In genomic region chr12:56219840-56220239, GRCh38 we compare ENCODE assay signal across 13 cellular contexts. TPM values are rescaled to one million over a fixed set of nuclear protein-coding genes. Genes with fewer than 3 reads are reported as not detected.
DNase-seq lines count a peak whose midpoint lies in the region; ATAC-seq, FAIRE-seq and TF ChIP-seq lines count a peak whose summit lies in the region.
"Had no signal": no experiment of that assay in that cellular context is flagged by ENCODE, and none has a peak within 500 bp of the region (broad histone marks: within the 10 kb centered on the region; RNA-seq: fewer than 3 reads in every experiment).

No MANE protein-coding gene starts in this region.

- peak overlapping the region; percentile 98 for H3K27ac ChIP-seq in smooth muscle cell (ENCODE audit: low read depth)

- TF ChIP-seq CTCF in LNCaP clone FGC (IDR thresholded peaks at IDR 0.05; ENCODE audit: control insufficient read depth, extremely low read depth, insufficient read depth) (no peak), fibroblast of the aortic adventitia (IDR thresholded peaks at IDR 0.05; ENCODE audit: insufficient read depth, low read length) (no peak), smooth muscle cell (IDR thresholded peaks at IDR 0.05; ENCODE audit: borderline replicate concordance, insufficient read depth, poor library complexity, severe bottlenecking) (no peak)

- FAIRE-seq in HTR-8/SVneo (lab: Jason Lieb, UNC) = no peak
- FAIRE-seq: endometrium had no signal

- H3K4me2 ChIP-seq in smooth muscle cell = peak overlapping the region; percentile 87

- no peaks in the 10 kb centered on the region for H3K27me3 Mint-ChIP-seq in activated CD4-positive, alpha-beta T cell treated with anti-CD3 and anti-CD28 coated beads, Interleukin-2, amount 10 ng/mL, durations not matched to agents 24 days and 14 days
- no peaks in the 10 kb centered on the region for H3K27me3 Mint-ChIP-seq in activated CD4-positive, alpha-beta T cell treated with anti-CD3 and anti-CD28 coated beads for 36 hours

- no peak overlapping the region for H3K9ac ChIP-seq in smooth muscle cell (ENCODE audit: low read depth)

- H4K20me1 ChIP-seq in smooth muscle cell (ENCODE audit: low read depth) = peaks cover 11% of the 10 kb centered on the region

- no peaks in the 10 kb centered on the region for H3K36me3 ChIP-seq in smooth muscle cell (ENCODE audit: low read depth)

- peak overlapping the region; percentile 35 for H3K4me3 Mint-ChIP-seq in activated CD4-positive, alpha-beta T cell treated with anti-CD3 and anti-CD28 coated beads, Interleukin-2, amount 10 ng/mL, durations not matched to agents 24 days and 14 days
- H3K4me3 Mint-ChIP-seq in activated CD4-positive, alpha-beta T cell treated with anti-CD3 and anti-CD28 coated beads for 36 hours = no peak overlapping the region

- H3K4me1 ChIP-seq in smooth muscle cell (ENCODE audit: low read depth) = peaks cover 16% of the 10 kb centered on the region

- WGBS in smooth muscle cell (ENCODE audit: low lambda C conversion rate) = 98% methylated on average over 9 of the region's 9 CpGs

- H3K9me3 ChIP-seq in smooth muscle cell (replicated peaks; ENCODE audit: low read depth) = no peaks in the 10 kb centered on the region

- peak overlapping the region; percentile 71 for H3K4me3 ChIP-seq in LNCaP clone FGC (ENCODE audit: low read depth, low read length)
- H3K4me3 ChIP-seq in fibroblast of the aortic adventitia (ENCODE audit: low read depth, low read length) = peak overlapping the region; percentile 47
- H3K4me3 ChIP-seq in smooth muscle cell = no peak overlapping the region

- H3K27ac Mint-ChIP-seq in activated CD4-positive, alpha-beta T cell treated with anti-CD3 and anti-CD28 coated beads, Interleukin-2, amount 10 ng/mL, durations not matched to agents 24 days and 14 days = no peak overlapping the region
- no peak overlapping the region for H3K27ac Mint-ChIP-seq in activated CD4-positive, alpha-beta T cell treated with anti-CD3 and anti-CD28 coated beads for 36 hours

- POLR2A ChIA-PET in activated CD4-positive, alpha-beta T cell treated with anti-CD3 and anti-CD28 coated beads for 36 hours (lab: Charles Lee) = interaction anchor here (0.6 kb wide), 1 partner anchor 16 kb away, joined by 3 read pairs; no protein-coding TSS in a partner anchor

- H3K36me3 Mint-ChIP-seq in activated CD4-positive, alpha-beta T cell treated with anti-CD3 and anti-CD28 coated beads, Interleukin-2, amount 10 ng/mL, durations not matched to agents 24 days and 14 days (ENCODE audit: low read depth) = peaks cover 14% of the 10 kb centered on the region
- H3K36me3 Mint-ChIP-seq in activated CD4-positive, alpha-beta T cell treated with anti-CD3 and anti-CD28 coated beads for 36 hours (ENCODE audit: low read depth) = peaks cover 8% of the 10 kb centered on the region

- DNase-seq in activated CD4-positive, alpha-beta T cell treated with anti-CD3 and anti-CD28 coated beads, Interleukin-2, amount 10 ng/mL, durations not matched to agents 24 days and 14 days = no peak
- DNase-seq in activated CD4-positive, alpha-beta T cell treated with anti-CD3 and anti-CD28 coated beads for 36 hours = no peak
- DNase-seq in LNCaP clone FGC (ENCODE audit: low read depth) = no peak
- DNase-seq in fibroblast of the aortic adventitia (ENCODE audit: low read depth) = no peak
- no peak for DNase-seq in smooth muscle cell (lab: John Stamatoyannopoulos, UW; ENCODE audit: unreplicated experiment)
- DNase-seq in SIG-M5 treated with dmso at 0.1 percent for 504 hours (lab: John Stamatoyannopoulos, UW; ENCODE audit: unreplicated experiment) = no peak
- no peak for DNase-seq in HTR-8/SVneo (ENCODE audit: insufficient read length, low spot score)
- DNase-seq: islet precursor cell, NCI-H1694 had no signal

- H3K27me3 ChIP-seq in smooth muscle cell (ENCODE audit: low read depth) = no peaks in the 10 kb centered on the region

- peaks cover 15% of the 10 kb centered on the region for H3F3A ChIP-seq in smooth muscle cell (ENCODE audit: low read depth)

- H3K4me1 Mint-ChIP-seq in activated CD4-positive, alpha-beta T cell treated with anti-CD3 and anti-CD28 coated beads, Interleukin-2, amount 10 ng/mL, durations not matched to agents 24 days and 14 days = peaks cover 29% of the 10 kb centered on the region
- H3K4me1 Mint-ChIP-seq in activated CD4-positive, alpha-beta T cell treated with anti-CD3 and anti-CD28 coated beads for 36 hours = peaks cover 29% of the 10 kb centered on the region

- no peaks in the 10 kb centered on the region for H3K9me3 Mint-ChIP-seq in activated CD4-positive, alpha-beta T cell treated with anti-CD3 and anti-CD28 coated beads, Interleukin-2, amount 10 ng/mL, durations not matched to agents 24 days and 14 days
- no peaks in the 10 kb centered on the region for H3K9me3 Mint-ChIP-seq in activated CD4-positive, alpha-beta T cell treated with anti-CD3 and anti-CD28 coated beads for 36 hours (ENCODE audit: low read depth)
- H3K9me3 Mint-ChIP-seq: activated naive CD4-positive, alpha-beta T cell treated with anti-CD3 and anti-CD28 coated beads, Interleukin-2, amount 50 U/mL, for 72 hours had no signal

- no peak overlapping the region for H2AFZ ChIP-seq in smooth muscle cell (ENCODE audit: low read depth)

- ATAC-seq in activated CD4-positive, alpha-beta T cell treated with anti-CD3 and anti-CD28 coated beads for 36 hours = no peak
- no peak for ATAC-seq in GM21723 (IDR thresholded peaks at IDR 0.05; ENCODE audit: unreplicated experiment)
- ATAC-seq: activated naive CD4-positive, alpha-beta T cell treated with anti-CD3 and anti-CD28 coated beads, Interleukin-2, amount 50 U/mL, for 72 hours had no signal

- H3K79me2 ChIP-seq in smooth muscle cell (ENCODE audit: low read depth) = peaks cover 45% of the 10 kb centered on the region

- intact Hi-C loops in activated CD4-positive, alpha-beta T cell treated with anti-CD3 and anti-CD28 coated beads, Interleukin-2, amount 10 ng/mL, durations not matched to agents 24 days and 14 days (cut with micrococcal nuclease) = loop anchor here (5.0 kb wide), 1 partner anchor 403 kb away; the partner anchor contains the start of genes ORMDL2 and SARNP
- intact Hi-C loops in activated CD4-positive, alpha-beta T cell treated with anti-CD3 and anti-CD28 coated beads for 36 hours (cut with DNase I, micrococcal nuclease) = loop anchor here (2.0 to 5.0 kb wide), 5 partner anchors 178 to 412 kb away; partner anchors contain the start of genes BAZ2A (in 1 of the 2), PYM1 (in 1 of the 2), RAB5B (in 1 of the 2) and RPS26 (in 1 of the 2)

- CTCF ChIA-PET in activated CD4-positive, alpha-beta T cell treated with anti-CD3 and anti-CD28 coated beads for 36 hours (lab: Charles Lee) = interaction anchor here (0.7 to 3.2 kb wide), 5 partner anchors 31 to 246 kb away, joined by 3 to 41 read pairs (median 3); partner anchors contain the start of genes RAB5B, SMARCC2 and ZC3H10

RNA-seq across cellular contexts. Expression of gene RNF41, which starts 1.9 kb away (rescaled TPM):
- total RNA-seq in activated CD4-positive, alpha-beta T cell treated with anti-CD3 and anti-CD28 coated beads, Interleukin-2, amount 10 ng/mL, durations not matched to agents 24 days and 14 days = 39.8 and 41.1 TPM in 2 replicates
- 10 to 100 TPM; 25.2 to 28.8 TPM for total RNA-seq in activated CD4-positive, alpha-beta T cell treated with anti-CD3 and anti-CD28 coated beads for 36 hours
- total RNA-seq in fibroblast of the aortic adventitia (ENCODE audit: low replicate concordance) = 75.0 and 86.0 TPM in 2 replicates
- total RNA-seq in smooth muscle cell = 46.1 and 65.2 TPM in 2 replicates
- 19.4 and 22.2 TPM in 2 replicates for polyA plus RNA-seq in smooth muscle cell

RNA-seq across cellular contexts. Expression of gene NABP2, which starts 4.3 kb away (rescaled TPM):
- total RNA-seq in activated CD4-positive, alpha-beta T cell treated with anti-CD3 and anti-CD28 coated beads, Interleukin-2, amount 10 ng/mL, durations not matched to agents 24 days and 14 days = 94.7 and 96.0 TPM in 2 replicates
- total RNA-seq in activated CD4-positive, alpha-beta T cell treated with anti-CD3 and anti-CD28 coated beads for 36 hours = 10 to 100 TPM; 69.1 to 76.0 TPM
- total RNA-seq in fibroblast of the aortic adventitia (ENCODE audit: low replicate concordance) = 13.9 and 31.5 TPM in 2 replicates
- total RNA-seq in smooth muscle cell = 20.9 and 33.8 TPM in 2 replicates
- 14.2 and 16.4 TPM in 2 replicates for polyA plus RNA-seq in smooth muscle cell

RNA-seq across cellular contexts. Expression of gene SLC39A5, which starts 10.0 kb away (rescaled TPM):
- 0.86 and 1.6 TPM in 2 replicates for total RNA-seq in activated CD4-positive, alpha-beta T cell treated with anti-CD3 and anti-CD28 coated beads, Interleukin-2, amount 10 ng/mL, durations not matched to agents 24 days and 14 days
- 1 to 10 TPM in 1 of 2 experiments, under 1 TPM in 1; 0.53 to 1.3 TPM for total RNA-seq in activated CD4-positive, alpha-beta T cell treated with anti-CD3 and anti-CD28 coated beads for 36 hours
- 0.18 TPM in 1 of 2 replicates, not detected in the other for total RNA-seq in fibroblast of the aortic adventitia (ENCODE audit: low replicate concordance)
- total RNA-seq in smooth muscle cell = 0.36 and 0.99 TPM in 2 replicates
- not detected in 2 replicates for polyA plus RNA-seq in smooth muscle cell
- total RNA-seq: A673 had no signal

RNA-seq across cellular contexts. Expression of gene SMARCC2, which starts 30.6 kb away (rescaled TPM):
- total RNA-seq in activated CD4-positive, alpha-beta T cell treated with anti-CD3 and anti-CD28 coated beads, Interleukin-2, amount 10 ng/mL, durations not matched to agents 24 days and 14 days = 127 and 130 TPM in 2 replicates
- 100 to 1,000 TPM in 1 of 2 experiments, 10 to 100 TPM in 1; 96.9 to 123 TPM for total RNA-seq in activated CD4-positive, alpha-beta T cell treated with anti-CD3 and anti-CD28 coated beads for 36 hours
- total RNA-seq in fibroblast of the aortic adventitia (ENCODE audit: low replicate concordance) = 69.4 and 222 TPM in 2 replicates
- 28.2 and 43.8 TPM in 2 replicates for total RNA-seq in smooth muscle cell
- 32.2 and 39.2 TPM in 2 replicates for polyA plus RNA-seq in smooth muscle cell

RNA-seq across cellular contexts. Expression of gene ANKRD52, which starts 38.3 kb away (rescaled TPM):
- total RNA-seq in activated CD4-positive, alpha-beta T cell treated with anti-CD3 and anti-CD28 coated beads, Interleukin-2, amount 10 ng/mL, durations not matched to agents 24 days and 14 days = 68.0 and 69.0 TPM in 2 replicates
- 10 to 100 TPM; 29.2 to 31.0 TPM for total RNA-seq in activated CD4-positive, alpha-beta T cell treated with anti-CD3 and anti-CD28 coated beads for 36 hours
- total RNA-seq in fibroblast of the aortic adventitia (ENCODE audit: low replicate concordance) (8.7 and 20.0 TPM in 2 replicates), smooth muscle cell (31.4 and 32.5 TPM in 2 replicates)
- polyA plus RNA-seq in smooth muscle cell = 49.9 and 54.0 TPM in 2 replicates
